In the genomic region with DNA sequence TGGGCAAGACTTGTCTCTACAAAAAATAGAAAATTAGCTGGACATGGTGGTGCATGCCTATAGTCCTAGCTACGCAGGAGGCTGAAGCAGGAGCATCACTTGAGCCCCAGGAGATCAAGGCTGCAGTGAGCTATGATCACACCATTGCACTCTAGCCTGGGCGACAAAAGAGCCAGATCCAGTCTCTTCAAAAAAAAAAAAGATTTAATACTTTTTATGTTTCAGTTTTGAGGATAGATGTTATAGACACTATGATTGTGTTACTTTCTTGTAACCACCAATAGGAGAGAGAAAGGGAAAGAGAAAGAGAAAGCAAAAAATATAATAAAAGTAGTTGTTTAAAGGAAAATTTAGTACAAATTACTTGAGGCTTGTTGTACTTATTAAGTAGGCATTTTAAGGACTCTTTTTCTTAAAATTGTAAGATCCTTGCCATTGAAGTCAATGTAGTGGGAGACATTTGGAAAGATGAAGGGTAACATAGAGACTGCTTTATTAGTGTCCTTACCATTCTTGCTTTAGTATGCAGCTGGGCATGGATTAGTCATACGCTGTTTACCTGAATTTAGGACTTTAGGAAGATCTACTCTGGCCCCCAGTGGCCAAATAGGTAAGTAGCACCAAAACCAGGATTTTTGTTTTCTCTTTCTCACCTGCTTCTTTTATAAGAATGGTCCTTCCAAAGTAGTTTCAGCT, we compare ENCODE assay signal across 8 cellular contexts. TPM values are rescaled to one million over a fixed set of nuclear protein-coding genes. Genes with fewer than 3 reads are reported as not detected.
DNase-seq lines count a peak whose midpoint lies in the region; ATAC-seq and TF ChIP-seq lines count a peak whose summit lies in the region.

No MANE protein-coding gene starts in this region.

- no peak overlapping the region for H3K4me3 ChIP-seq in fibroblast of mammary gland (ENCODE audit: control insufficient read depth, low read depth, low read length)
- H3K4me3 ChIP-seq in ovary = no peak overlapping the region
- no peak overlapping the region for H3K4me3 ChIP-seq in aorta (ENCODE audit: low read length in 2 of 2)

- H3K9me3 ChIP-seq in ovary = no peaks in the 10 kb centered on the region
- H3K9me3 ChIP-seq in aorta (ENCODE audit: control insufficient read depth, low read length) = no peaks in the 10 kb centered on the region

- H3K27ac ChIP-seq in ovary (no peak overlapping the region), aorta (ENCODE audit: low read depth in 1 of 2, low read length in 2 of 2) (no peak overlapping the region)

- no peaks in the 10 kb centered on the region for H3K4me1 ChIP-seq in ovary (ENCODE audit: insufficient read depth)
- H3K4me1 ChIP-seq in aorta (ENCODE audit: control insufficient read depth in 1 of 2, insufficient read depth in 2 of 2, low read length in 2 of 2) = no peaks in the 10 kb centered on the region

- 62 to 63% (median 62%) methylated on average over 3 of the region's 3 CpGs for WGBS in ovary, 3 donors
- 63 to 74% methylated on average over 3 of the region's 3 CpGs for WGBS in aorta, 2 donors

- TF ChIP-seq CTCF in fibroblast of mammary gland (conservative IDR thresholded peaks at IDR 0.05; ENCODE audit: control insufficient read depth, insufficient read depth, low read depth, low read length) (peak; percentile 66), ovary (IDR thresholded peaks at IDR 0.05) (peak in 2 of 3 donors; percentile 18 to 37)

- H3K36me3 ChIP-seq in ovary = no peaks in the 10 kb centered on the region
- H3K36me3 ChIP-seq in aorta (ENCODE audit: control insufficient read depth in 1 of 2, insufficient read depth in 2 of 2, low read length in 1 of 2) = no peaks in the 10 kb centered on the region

- TF ChIP-seq POLR2A in ovary (IDR thresholded peaks at IDR 0.05) = no peak

- no peak for TF ChIP-seq EP300 in ovary (IDR thresholded peaks at IDR 0.05)

- H3K27me3 ChIP-seq in ovary (no peaks in the 10 kb centered on the region), aorta (ENCODE audit: control insufficient read depth in 1 of 2, insufficient read depth in 2 of 2, low read length in 1 of 2) (no peaks in the 10 kb centered on the region)

- DNase-seq in DMS79 treated with DMSO at 0.1 percent for 48 hours (lab: John Stamatoyannopoulos, UW) (peak; percentile 64), NCI-H2196 (lab: John Stamatoyannopoulos, UW; ENCODE audit: unreplicated experiment) (peak; percentile 85), fibroblast of mammary gland (ENCODE audit: low read depth) (peak; percentile 70), ovary (no peak), aorta (no peak)
- peak; percentile 29 for DNase-seq in activated CD4-positive, alpha-beta T cell treated with anti-CD3 and anti-CD28 coated beads for 48 hours

- ATAC-seq in GM19328 (IDR thresholded peaks at IDR 0.05; ENCODE audit: unreplicated experiment) (peak; percentile 92), HG03196 (IDR thresholded peaks at IDR 0.05; ENCODE audit: unreplicated experiment) (peak; percentile 96), aorta (ENCODE audit: low FRiP score) (no peak)

- intact Hi-C loops in ovary (cut with DNase I) (loop anchor here in 1 of 4 donors (10.0 kb wide), 1 partner anchor 78 kb away; a partner anchor contains a TSS), aorta (cut with DNase I) (loop anchor here in 1 of 2 donors (5.0 to 10.0 kb wide), 2 partner anchors 75 to 178 kb away; a partner anchor contains a TSS)

RNA-seq across cellular contexts. Expression of a gene that starts 35.1 kb away (rescaled TPM):
- total RNA-seq in ovary = 1 to 10 TPM; 1.4 to 6.7 (median 3.0) TPM
- 1 to 10 TPM in 1 of 2 donors, under 1 TPM in 1; 0.80 to 2.9 TPM for polyA plus RNA-seq in ovary
- total RNA-seq in aorta = 10 to 100 TPM in 1 of 2 donors, 1 to 10 TPM in 1; 4.1 to 12.7 TPM
- polyA plus RNA-seq in aorta = 1 to 10 TPM in 1 of 2 donors, under 1 TPM in 1; 0.75 to 1.5 TPM

Comparison
In these comparisons a context has a peak if more than half of its experiments do, and no peak if none do; other contexts are left out.
1. DNase-seq: peak in DMS79 treated with DMSO at 0.1 percent for 48 hours (single experiment), NCI-H2196 (single experiment), activated CD4-positive, alpha-beta T cell treated with anti-CD3 and anti-CD28 coated beads for 48 hours (single experiment) and fibroblast of mammary gland (single experiment); none in ovary (0 of 5) and aorta (0 of 2).